Comparison of ENCODE assay signal across 9 cellular contexts in the genomic region with DNA sequence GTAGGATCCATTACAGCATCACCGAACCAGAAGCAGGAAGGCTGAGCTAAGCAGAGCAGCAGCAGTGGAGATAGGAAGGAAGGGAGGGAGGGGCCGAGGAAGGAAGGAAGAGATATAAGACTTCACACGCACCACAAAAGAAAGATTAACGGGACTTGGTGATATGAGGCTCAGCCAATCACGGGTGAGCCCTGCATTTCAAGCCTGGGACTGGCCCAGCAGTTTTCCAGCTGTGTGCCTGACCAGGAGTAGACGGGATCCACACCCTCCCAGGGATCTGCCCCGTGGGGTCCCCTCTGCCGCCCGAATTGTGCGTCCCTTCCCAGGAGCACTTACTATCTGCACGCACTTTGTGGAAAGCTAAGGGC. TPM values are rescaled to one million over a fixed set of nuclear protein-coding genes. Genes with fewer than 3 reads are reported as not detected.
DNase-seq lines count a peak whose midpoint lies in the region; ATAC-seq, FAIRE-seq and TF ChIP-seq lines count a peak whose summit lies in the region.
"Had no signal": no experiment of that assay in that cellular context is flagged by ENCODE, and none has a peak within 500 bp of the region (broad histone marks: within the 10 kb centered on the region; RNA-seq: fewer than 3 reads in every experiment).

No MANE protein-coding gene starts in this region.

- no peak overlapping the region for H3K18ac ChIP-seq in trophoblast cell (ENCODE audit: low read length)

- DNase-seq in stimulated activated naive CD4-positive, alpha-beta T cell (lab: John Stamatoyannopoulos, UW) = peak in 5 of 6 experiments; percentile 19 to 66 (median 43)
- no peak for DNase-seq in stimulated activated naive CD4-positive, alpha-beta T cell treated with Interleukin-2 at 50 U/mL for 16 hours (lab: John Stamatoyannopoulos, UW)
- peak; percentile 38 for DNase-seq in activated T-helper 2 cell treated with anti-CD3 and anti-CD28 coated beads, Interferon-gamma antibody, Interleukin-2, Interleukin-4, amounts not matched to agents 10 μg/mL and 5 μg/mL and 100 μg/mL, durations not matched to agents 14 hours and 24 hours and 36 hours (ENCODE audit: low spot score)
- DNase-seq in keratinocyte (ENCODE audit: low read depth, low spot score) (no peak), trophoblast cell (no peak), NCI-H748 (lab: John Stamatoyannopoulos, UW; ENCODE audit: unreplicated experiment) (no peak)

- H3K27ac ChIP-seq in keratinocyte (ENCODE audit: control insufficient read depth, insufficient read depth, low read length) = no peak overlapping the region
- H3K27ac ChIP-seq in urinary bladder (ENCODE audit: low read depth) = no peak overlapping the region
- H3K27ac ChIP-seq in trophoblast cell (ENCODE audit: low read depth, low read length) = no peak overlapping the region

- H3K9me1 ChIP-seq in keratinocyte (ENCODE audit: control insufficient read depth, extremely low read depth, insufficient read depth, low read length) = no peaks in the 10 kb centered on the region

- H3K27me3 Mint-ChIP-seq in activated T-helper 2 cell treated with anti-CD3 and anti-CD28 coated beads, Interferon-gamma antibody, Interleukin-2, Interleukin-4, amounts not matched to agents 10 μg/mL and 5 μg/mL and 100 μg/mL, durations not matched to agents 14 hours and 24 hours and 36 hours (ENCODE audit: low read depth) = no peaks in the 10 kb centered on the region

- no peak overlapping the region for H3K9ac ChIP-seq in keratinocyte (ENCODE audit: control insufficient read depth, extremely low read depth, insufficient read depth, low read length)
- no peak overlapping the region for H3K9ac ChIP-seq in trophoblast cell (ENCODE audit: low read length)

- no peaks in the 10 kb centered on the region for H4K20me1 ChIP-seq in keratinocyte (ENCODE audit: control insufficient read depth, extremely low read depth, insufficient read depth, low read length)

- H3K9me3 Mint-ChIP-seq in activated T-helper 2 cell treated with anti-CD3 and anti-CD28 coated beads, Interferon-gamma antibody, Interleukin-2, Interleukin-4, amounts not matched to agents 10 μg/mL and 5 μg/mL and 100 μg/mL, durations not matched to agents 14 hours and 24 hours and 36 hours = no peaks in the 10 kb centered on the region

- no peak overlapping the region for H4K91ac ChIP-seq in trophoblast cell (ENCODE audit: low read depth, low read length)

- no peak overlapping the region for H3K4ac ChIP-seq in trophoblast cell (ENCODE audit: low read depth, low read length)

- H2AFZ ChIP-seq in keratinocyte (ENCODE audit: control insufficient read depth, low read length) (peak overlapping the region; percentile 53), trophoblast cell (ENCODE audit: insufficient read depth, low read length, poor library complexity) (no peak overlapping the region)

- intact Hi-C loops in activated T-helper 2 cell treated with anti-CD3 and anti-CD28 coated beads, Interferon-gamma antibody, Interleukin-2, Interleukin-4, amounts not matched to agents 10 μg/mL and 5 μg/mL and 100 μg/mL, durations not matched to agents 14 hours and 24 hours and 36 hours (cut with micrococcal nuclease) = no loop called here

- H4K8ac ChIP-seq in trophoblast cell (ENCODE audit: low read depth, low read length) = no peak overlapping the region

- H3K14ac ChIP-seq in trophoblast cell (ENCODE audit: low read length) = no peak overlapping the region

- H2AK5ac ChIP-seq in trophoblast cell (ENCODE audit: low read length) = no peak overlapping the region

- no peak overlapping the region for H4K12ac ChIP-seq in trophoblast cell (ENCODE audit: low read depth, low read length)

- H3K23ac ChIP-seq in trophoblast cell (ENCODE audit: low read length) = no peak overlapping the region

- dilution Hi-C loops in keratinocyte (cut with MboI; ENCODE audit: extremely low pct_ligation_motif_present, low sequenced_read_pairs) = no loop called here

- no peaks in the 10 kb centered on the region for H3K36me3 ChIP-seq in keratinocyte (ENCODE audit: control insufficient read depth in 2 of 2, extremely low read depth in 1 of 2, insufficient read depth in 2 of 2, low read length in 2 of 2)
- no peaks in the 10 kb centered on the region for H3K36me3 ChIP-seq in urinary bladder (ENCODE audit: insufficient read depth)
- no peaks in the 10 kb centered on the region for H3K36me3 ChIP-seq in trophoblast cell (ENCODE audit: control insufficient read depth in 1 of 2, insufficient read depth in 2 of 2, low read length in 2 of 2)

- H3K4me2 ChIP-seq in keratinocyte (ENCODE audit: control insufficient read depth, extremely low read depth, insufficient read depth, low read depth, low read length) (peak overlapping the region; percentile 60), trophoblast cell (ENCODE audit: low read length) (no peak overlapping the region)

- ATAC-seq in HG03469 (IDR thresholded peaks at IDR 0.05; ENCODE audit: unreplicated experiment) = no peak

- peaks cover 6% of the 10 kb centered on the region for H3K36me3 Mint-ChIP-seq in activated T-helper 2 cell treated with anti-CD3 and anti-CD28 coated beads, Interferon-gamma antibody, Interleukin-2, Interleukin-4, amounts not matched to agents 10 μg/mL and 5 μg/mL and 100 μg/mL, durations not matched to agents 14 hours and 24 hours and 36 hours (ENCODE audit: low read depth)

- H3K79me1 ChIP-seq in trophoblast cell (ENCODE audit: low read length) = peaks cover 9% of the 10 kb centered on the region

- WGBS in urinary bladder = 29% methylated on average over 11 of the region's 11 CpGs
- WGBS in trophoblast cell (ENCODE audit: extremely low coverage, insufficient coverage, insufficient read length) = no CpG with 5 or more reads among the region's 11 CpGs

- peak overlapping the region; percentile 79 for H3K4me3 Mint-ChIP-seq in activated T-helper 2 cell treated with anti-CD3 and anti-CD28 coated beads, Interferon-gamma antibody, Interleukin-2, Interleukin-4, amounts not matched to agents 10 μg/mL and 5 μg/mL and 100 μg/mL, durations not matched to agents 14 hours and 24 hours and 36 hours (ENCODE audit: low read depth)

- peak overlapping the region; percentile 82 for H3K27ac Mint-ChIP-seq in activated T-helper 2 cell treated with anti-CD3 and anti-CD28 coated beads, Interferon-gamma antibody, Interleukin-2, Interleukin-4, amounts not matched to agents 10 μg/mL and 5 μg/mL and 100 μg/mL, durations not matched to agents 14 hours and 24 hours and 36 hours

- no peaks in the 10 kb centered on the region for H3K9me3 ChIP-seq in keratinocyte (ENCODE audit: control insufficient read depth, low read depth, low read length)
- H3K9me3 ChIP-seq in trophoblast cell (ENCODE audit: insufficient read depth, low read depth, low read length) = no peaks in the 10 kb centered on the region

- no peak overlapping the region for H2BK12ac ChIP-seq in trophoblast cell (ENCODE audit: low read length)

- no peak for TF ChIP-seq CTCF in keratinocyte (optimal IDR thresholded peaks at IDR 0.05 in 1 of 3, IDR thresholded peaks at IDR 0.05 in 1 of 3, conservative IDR thresholded peaks at IDR 0.05 in 1 of 3; ENCODE audit: extremely low read depth in 1 of 3, insufficient read depth in 2 of 3, low read length in 3 of 3)

- H3K4me1 Mint-ChIP-seq in activated T-helper 2 cell treated with anti-CD3 and anti-CD28 coated beads, Interferon-gamma antibody, Interleukin-2, Interleukin-4, amounts not matched to agents 10 μg/mL and 5 μg/mL and 100 μg/mL, durations not matched to agents 14 hours and 24 hours and 36 hours (ENCODE audit: low read depth) = peaks cover 45% of the 10 kb centered on the region

- no peak overlapping the region for H2BK120ac ChIP-seq in trophoblast cell (ENCODE audit: insufficient read depth, low read length, poor library complexity)

- H2BK5ac ChIP-seq in trophoblast cell (ENCODE audit: low read depth, low read length, poor library complexity) = no peak overlapping the region

- no peaks in the 10 kb centered on the region for H3K79me2 ChIP-seq in keratinocyte (ENCODE audit: control insufficient read depth, insufficient read depth, low read length)
- no peaks in the 10 kb centered on the region for H3K79me2 ChIP-seq in trophoblast cell (ENCODE audit: control insufficient read depth, insufficient read depth, low read length, poor library complexity)

- H3K4me3 ChIP-seq in keratinocyte (ENCODE audit: control insufficient read depth in 2 of 3, extremely low read depth in 1 of 3, insufficient read depth in 2 of 3, low read depth in 1 of 3, low read length in 3 of 3) (peak overlapping the region in 1 of 3 experiments; percentile 59), urinary bladder (ENCODE audit: low read depth, low read length) (peak overlapping the region; percentile 8), trophoblast cell (ENCODE audit: low read depth, low read length) (no peak overlapping the region)

- H3K4me1 ChIP-seq in keratinocyte (ENCODE audit: control insufficient read depth, extremely low read depth, insufficient read depth, low read length) = peaks cover 7% of the 10 kb centered on the region
- H3K4me1 ChIP-seq in urinary bladder (ENCODE audit: insufficient read depth) = no peaks in the 10 kb centered on the region
- peaks cover 25 to 34% of the 10 kb centered on the region in 2 experiments for H3K4me1 ChIP-seq in trophoblast cell (ENCODE audit: control insufficient read depth in 1 of 2, insufficient read depth in 2 of 2, low read length in 2 of 2)

- H3K27me3 ChIP-seq in keratinocyte (ENCODE audit: control insufficient read depth, extremely low read depth, insufficient read depth, low read length) (peaks cover 32% of the 10 kb centered on the region), trophoblast cell (ENCODE audit: insufficient read depth, low read length) (no peaks in the 10 kb centered on the region)

- FAIRE-seq in keratinocyte (lab: Jason Lieb, UNC) = no peak

RNA-seq across cellular contexts. Expression of a gene that starts 16.2 kb away (rescaled TPM):
- total RNA-seq in activated T-helper 2 cell treated with anti-CD3 and anti-CD28 coated beads, Interferon-gamma antibody, Interleukin-2, Interleukin-4, amounts not matched to agents 10 μg/mL and 5 μg/mL and 100 μg/mL, durations not matched to agents 14 hours and 24 hours and 36 hours = 5.0 and 6.4 TPM in 2 replicates
- polyA plus RNA-seq in keratinocyte (0.12 to 0.21 TPM (median 0.19 TPM) in 3 replicates), urinary bladder (0.32 TPM)
- 3.7 TPM for polyA plus RNA-seq in keratinocyte (2011; ENCODE audit: low read depth)
- polyA plus RNA-seq in keratinocyte (2011; cell fraction: cytosol; rRNA removed) = not detected in 2 replicates
- 3.6 TPM in 2 replicates for polyA plus RNA-seq in keratinocyte (2011; cell fraction: nucleus; rRNA removed)
- 0.31 and 7.2 TPM in 2 replicates for polyA plus RNA-seq in keratinocyte (2012; ENCODE audit: low replicate concordance)
- 0.07 to 0.33 TPM (median 0.16 TPM) in 3 replicates for polyA minus RNA-seq in keratinocyte
- not detected for polyA minus RNA-seq in keratinocyte (2011; cell fraction: cytosol; rRNA and poly(A)+ RNA removed)
- 0.39 and 1.5 TPM in 2 replicates for polyA minus RNA-seq in keratinocyte (2011; cell fraction: nucleus; rRNA and poly(A)+ RNA removed)
- not detected for total RNA-seq in urinary bladder
- 27.9 and 32.3 TPM in 2 replicates for polyA plus RNA-seq in trophoblast cell (2013)

RNA-seq across cellular contexts. Expression of a gene that starts 17.3 kb away (rescaled TPM):
- 9.8 TPM in 2 replicates for total RNA-seq in activated T-helper 2 cell treated with anti-CD3 and anti-CD28 coated beads, Interferon-gamma antibody, Interleukin-2, Interleukin-4, amounts not matched to agents 10 μg/mL and 5 μg/mL and 100 μg/mL, durations not matched to agents 14 hours and 24 hours and 36 hours
- polyA plus RNA-seq in keratinocyte (0.77 to 1.2 TPM (median 0.95 TPM) in 3 replicates), urinary bladder (15.8 TPM)
- 0.56 TPM for polyA plus RNA-seq in keratinocyte (2011; ENCODE audit: low read depth)
- 0.29 and 2.5 TPM in 2 replicates for polyA plus RNA-seq in keratinocyte (2011; cell fraction: cytosol; rRNA removed)
- polyA plus RNA-seq in keratinocyte (2011; cell fraction: nucleus; rRNA removed) = 0.25 and 0.93 TPM in 2 replicates
- 0.69 and 2.3 TPM in 2 replicates for polyA plus RNA-seq in keratinocyte (2012; ENCODE audit: low replicate concordance)
- polyA minus RNA-seq in keratinocyte = 0.30 to 1.0 TPM (median 0.86 TPM) in 3 replicates
- 4.2 TPM for polyA minus RNA-seq in keratinocyte (2011; cell fraction: cytosol; rRNA and poly(A)+ RNA removed)
- polyA minus RNA-seq in keratinocyte (2011; cell fraction: nucleus; rRNA and poly(A)+ RNA removed) = 0.84 TPM in 1 of 2 replicates, not detected in the other
- total RNA-seq in urinary bladder = 6.0 TPM
- 3.1 and 3.4 TPM in 2 replicates for polyA plus RNA-seq in trophoblast cell (2013)

RNA-seq across cellular contexts. Expression of a gene that starts 20.1 kb away (rescaled TPM):
- total RNA-seq in activated T-helper 2 cell treated with anti-CD3 and anti-CD28 coated beads, Interferon-gamma antibody, Interleukin-2, Interleukin-4, amounts not matched to agents 10 μg/mL and 5 μg/mL and 100 μg/mL, durations not matched to agents 14 hours and 24 hours and 36 hours = 59.5 and 59.6 TPM in 2 replicates
- polyA plus RNA-seq in keratinocyte = 15.5 to 25.2 TPM (median 24.6 TPM) in 3 replicates
- polyA plus RNA-seq in keratinocyte (2011; ENCODE audit: low read depth) = 10.5 TPM
- 8.6 and 14.7 TPM in 2 replicates for polyA plus RNA-seq in keratinocyte (2011; cell fraction: cytosol; rRNA removed)
- polyA plus RNA-seq in keratinocyte (2011; cell fraction: nucleus; rRNA removed) = 63.6 and 85.0 TPM in 2 replicates
- 15.1 and 33.6 TPM in 2 replicates for polyA plus RNA-seq in keratinocyte (2012; ENCODE audit: low replicate concordance)
- polyA minus RNA-seq in keratinocyte = 32.7 to 66.4 TPM (median 43.0 TPM) in 3 replicates
- 34.1 TPM for polyA minus RNA-seq in keratinocyte (2011; cell fraction: cytosol; rRNA and poly(A)+ RNA removed)
- 80.3 and 82.8 TPM in 2 replicates for polyA minus RNA-seq in keratinocyte (2011; cell fraction: nucleus; rRNA and poly(A)+ RNA removed)
- 17.1 TPM for total RNA-seq in urinary bladder
- 19.4 TPM for polyA plus RNA-seq in urinary bladder
- polyA plus RNA-seq in trophoblast cell (2013) = 21.2 and 23.5 TPM in 2 replicates

RNA-seq across cellular contexts. Expression of a gene that starts 30.0 kb away (rescaled TPM):
- total RNA-seq in activated T-helper 2 cell treated with anti-CD3 and anti-CD28 coated beads, Interferon-gamma antibody, Interleukin-2, Interleukin-4, amounts not matched to agents 10 μg/mL and 5 μg/mL and 100 μg/mL, durations not matched to agents 14 hours and 24 hours and 36 hours = 0.30 and 0.41 TPM in 2 replicates
- polyA plus RNA-seq in keratinocyte = 0.03 TPM in 1 of 3 replicates, not detected in the others
- not detected for polyA plus RNA-seq in keratinocyte (2011; ENCODE audit: low read depth)
- polyA plus RNA-seq in keratinocyte (2011; cell fraction: cytosol; rRNA removed) = not detected in 2 replicates
- polyA plus RNA-seq in keratinocyte (2011; cell fraction: nucleus; rRNA removed) = not detected in 2 replicates
- not detected in 2 replicates for polyA plus RNA-seq in keratinocyte (2012; ENCODE audit: low replicate concordance)
- polyA minus RNA-seq in keratinocyte = 0.06 to 0.10 TPM in 2 of 3 replicates, not detected in the other
- polyA minus RNA-seq in keratinocyte (2011; cell fraction: cytosol; rRNA and poly(A)+ RNA removed) = not detected
- polyA minus RNA-seq in keratinocyte (2011; cell fraction: nucleus; rRNA and poly(A)+ RNA removed) = not detected in 2 replicates
- 9.9 TPM for total RNA-seq in urinary bladder
- 48.5 TPM for polyA plus RNA-seq in urinary bladder
- 1.4 and 1.5 TPM in 2 replicates for polyA plus RNA-seq in trophoblast cell (2013)
- total RNA-seq: RPMI7951 had no signal

RNA-seq across cellular contexts. Expression of a gene that starts 40.2 kb away (rescaled TPM):
- 3.3 and 4.0 TPM in 2 replicates for total RNA-seq in activated T-helper 2 cell treated with anti-CD3 and anti-CD28 coated beads, Interferon-gamma antibody, Interleukin-2, Interleukin-4, amounts not matched to agents 10 μg/mL and 5 μg/mL and 100 μg/mL, durations not matched to agents 14 hours and 24 hours and 36 hours
- polyA plus RNA-seq in keratinocyte (0.24 to 0.97 TPM (median 0.35 TPM) in 3 replicates), urinary bladder (2.0 TPM)
- 0.69 TPM for polyA plus RNA-seq in keratinocyte (2011; ENCODE audit: low read depth)
- 0.29 and 0.60 TPM in 2 replicates for polyA plus RNA-seq in keratinocyte (2011; cell fraction: cytosol; rRNA removed)
- 6.0 and 9.8 TPM in 2 replicates for polyA plus RNA-seq in keratinocyte (2011; cell fraction: nucleus; rRNA removed)
- polyA plus RNA-seq in keratinocyte (2012; ENCODE audit: low replicate concordance) = 0.92 and 4.3 TPM in 2 replicates
- polyA minus RNA-seq in keratinocyte = 0.79 to 1.2 TPM in 2 of 3 replicates, not detected in the other
- not detected for polyA minus RNA-seq in keratinocyte (2011; cell fraction: cytosol; rRNA and poly(A)+ RNA removed)
- polyA minus RNA-seq in keratinocyte (2011; cell fraction: nucleus; rRNA and poly(A)+ RNA removed) = 2.3 and 4.3 TPM in 2 replicates
- total RNA-seq in urinary bladder = 1.1 TPM
- 7.7 and 7.9 TPM in 2 replicates for polyA plus RNA-seq in trophoblast cell (2013)

Comparison
In these comparisons a context has a peak if more than half of its experiments do, and no peak if none do; other contexts are left out.
1. DNase-seq: peak in stimulated activated naive CD4-positive, alpha-beta T cell (5 of 6) and activated T-helper 2 cell treated with anti-CD3 and anti-CD28 coated beads, Interferon-gamma antibody, Interleukin-2, Interleukin-4, amounts not matched to agents 10 μg/mL and 5 μg/mL and 100 μg/mL, durations not matched to agents 14 hours and 24 hours and 36 hours (single experiment); none in stimulated activated naive CD4-positive, alpha-beta T cell treated with Interleukin-2 at 50 U/mL for 16 hours (single experiment), keratinocyte (single experiment), trophoblast cell (0 of 2) and NCI-H748 (single experiment).